8 cellular contexts compared by ENCODE assay signal in the genomic region with DNA sequence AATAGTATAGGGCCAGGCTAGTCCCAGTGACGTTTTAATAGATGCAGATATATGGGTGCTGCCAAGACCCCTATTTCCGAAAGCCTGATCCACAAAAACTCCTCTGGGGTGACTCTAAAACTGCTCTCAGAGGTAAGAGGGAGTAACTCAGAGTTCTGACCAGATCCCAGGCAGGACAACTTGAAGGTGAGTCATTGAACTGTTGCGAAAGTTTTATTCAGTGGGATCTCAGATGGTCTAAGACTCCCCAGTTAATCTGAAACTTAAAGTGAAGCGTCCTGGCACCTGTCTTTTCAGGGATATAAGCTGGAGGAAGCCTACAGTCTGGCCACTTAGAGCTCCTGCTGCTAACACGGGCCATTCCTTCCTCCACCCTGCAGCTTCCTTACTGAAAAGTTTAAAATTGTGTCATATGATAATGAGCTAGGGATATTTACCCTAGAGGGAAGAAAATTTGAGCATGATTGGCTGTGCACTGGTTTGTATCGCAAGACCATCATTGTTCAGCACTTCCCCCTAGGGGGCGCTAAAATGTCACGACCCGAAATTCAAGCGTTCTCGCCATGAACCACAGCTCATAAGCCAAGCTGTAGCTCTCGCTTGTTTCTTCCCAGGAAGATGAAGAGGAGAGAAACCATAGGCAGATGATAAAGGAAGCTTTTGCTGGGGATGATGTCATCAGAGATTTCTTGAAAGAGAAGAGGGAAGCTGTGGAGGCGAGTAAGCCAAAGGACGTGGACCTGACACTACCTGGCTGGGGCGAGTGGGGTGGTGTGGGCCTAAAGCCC. TPM values are rescaled to one million over a fixed set of nuclear protein-coding genes. Genes with fewer than 3 reads are reported as not detected.
DNase-seq lines count a peak whose midpoint lies in the region; ATAC-seq and TF ChIP-seq lines count a peak whose summit lies in the region.

No MANE protein-coding gene starts in this region.

- WGBS in suprapubic skin: 35% methylated on average over 15 of the region's 15 CpGs

- TF ChIP-seq CTCF in OCI-LY1 (IDR thresholded peaks at IDR 0.05; ENCODE audit: low read length) (peak; percentile 60), neural cell (IDR thresholded peaks at IDR 0.05; ENCODE audit: poor library complexity, severe bottlenecking) (peak; percentile 78), suprapubic skin (IDR thresholded peaks at IDR 0.05) (peak; percentile 18 to 39)

- H3K9me2 ChIP-seq in OCI-LY1 (ENCODE audit: low read depth, low read length) (no peaks in the 10 kb centered on the region), neural cell (ENCODE audit: insufficient read depth, low read length) (no peaks in the 10 kb centered on the region)

- H3K4me3 ChIP-seq in OCI-LY1 (ENCODE audit: low read depth, low read length, poor library complexity, severe bottlenecking): no peak overlapping the region
- H3K4me3 ChIP-seq in neural cell (ENCODE audit: low read length): no peak overlapping the region
- no peak overlapping the region for H3K4me3 ChIP-seq in suprapubic skin

- peak; percentile 77 for DNase-seq in ELR (ENCODE audit: low read depth)
- DNase-seq in activated T-cell treated with anti-CD3 and anti-CD28 coated beads, Interleukin-2, amount 50 U/mL, for 1 hour: peak; percentile 64
- peak; percentile 77 for DNase-seq in fibroblast of gingiva (ENCODE audit: low read depth)
- peak; percentile 77 to 87 for DNase-seq in suprapubic skin (ENCODE audit: low spot score in 2 of 2)

- no peak for TF ChIP-seq POLR2A in suprapubic skin (IDR thresholded peaks at IDR 0.05)

- TF ChIP-seq EP300 in neural cell (conservative IDR thresholded peaks at IDR 0.05; ENCODE audit: poor library complexity, severe bottlenecking) (no peak), suprapubic skin (IDR thresholded peaks at IDR 0.05) (no peak)

- H3K27me3 ChIP-seq in OCI-LY1 (ENCODE audit: insufficient read depth, low read length): no peaks in the 10 kb centered on the region
- H3K27me3 ChIP-seq in neural cell (ENCODE audit: insufficient read depth, low read depth, low read length): no peaks in the 10 kb centered on the region
- H3K27me3 ChIP-seq in suprapubic skin: no peaks in the 10 kb centered on the region

- no peak overlapping the region for H2AFZ ChIP-seq in OCI-LY1 (ENCODE audit: low read length)
- no peak overlapping the region for H2AFZ ChIP-seq in neural cell (ENCODE audit: low read depth, low read length)

- H3K36me3 ChIP-seq in OCI-LY1 (ENCODE audit: insufficient read depth, low read length) (peaks cover 69% of the 10 kb centered on the region), neural cell (ENCODE audit: insufficient read depth, low read length) (no peaks in the 10 kb centered on the region), suprapubic skin (peaks cover 27% of the 10 kb centered on the region)

- H3F3A ChIP-seq in OCI-LY1 (ENCODE audit: insufficient read depth, low read length): peaks cover 4% of the 10 kb centered on the region; the same call in 1 of the 2 replicates
- H3F3A ChIP-seq in neural cell (ENCODE audit: insufficient read depth, low read length, poor library complexity, severe bottlenecking): no peaks in the 10 kb centered on the region

- no peak overlapping the region for H3K9ac ChIP-seq in OCI-LY1 (ENCODE audit: low read length)
- no peak overlapping the region for H3K9ac ChIP-seq in neural cell (ENCODE audit: low read length)

- H3K9me3 ChIP-seq in OCI-LY1 (ENCODE audit: low read length) (no peaks in the 10 kb centered on the region), neural cell (ENCODE audit: low read length) (no peaks in the 10 kb centered on the region), suprapubic skin (no peaks in the 10 kb centered on the region)

- TF ChIP-seq RAD21 in neural cell (conservative IDR thresholded peaks at IDR 0.05): peak; percentile 84

- H4K20me1 ChIP-seq in OCI-LY1 (ENCODE audit: insufficient read depth, low read length) (no peaks in the 10 kb centered on the region), neural cell (ENCODE audit: insufficient read depth) (no peaks in the 10 kb centered on the region)

- H3K4me1 ChIP-seq in OCI-LY1 (ENCODE audit: insufficient read depth, low read length, severe bottlenecking) (no peaks in the 10 kb centered on the region), suprapubic skin (no peaks in the 10 kb centered on the region)

- H3K79me2 ChIP-seq in OCI-LY1 (ENCODE audit: insufficient read depth, low read length) (no peaks in the 10 kb centered on the region), neural cell (replicated peaks; ENCODE audit: insufficient read depth, low read length) (no peaks in the 10 kb centered on the region)

- ATAC-seq in HG03354 (IDR thresholded peaks at IDR 0.05; ENCODE audit: poor library complexity, severe bottlenecking, unreplicated experiment) (peak; percentile 68), GM18519 (IDR thresholded peaks at IDR 0.05; ENCODE audit: low FRiP score, unreplicated experiment) (no peak)

- H3K4me2 ChIP-seq in OCI-LY1 (ENCODE audit: low read length) (no peak overlapping the region), neural cell (ENCODE audit: low read length) (no peak overlapping the region)

- no peak overlapping the region for H3K27ac ChIP-seq in OCI-LY1 (ENCODE audit: low read depth, low read length, poor library complexity, severe bottlenecking)
- H3K27ac ChIP-seq in neural cell (ENCODE audit: low read length): no peak overlapping the region
- no peak overlapping the region for H3K27ac ChIP-seq in suprapubic skin

TF ChIP-seq in neural cell, 6 proteins besides CTCF, POLR2A, EP300 and RAD21:
- peak; percentile 78 for TF ChIP-seq SMC3 (conservative IDR thresholded peaks at IDR 0.05; ENCODE audit: poor library complexity)
- TF ChIP-seq MXI1 (conservative IDR thresholded peaks at IDR 0.05; ENCODE audit: poor library complexity, severe bottlenecking): no peak

RNA-seq across cellular contexts. Expression of a gene that starts 19.5 kb away (rescaled TPM):
- 9.3 and 10.5 TPM in 2 replicates for polyA plus RNA-seq in neural cell
- polyA minus RNA-seq in neural cell: 14.1 and 17.0 TPM in 2 replicates
- 10 to 100 TPM; 11.3 to 14.9 (median 12.2) TPM for total RNA-seq in suprapubic skin

RNA-seq across cellular contexts. Expression of a gene that starts 56.9 kb away (rescaled TPM):
- 1.0 and 1.1 TPM in 2 replicates for polyA plus RNA-seq in neural cell
- 3.7 and 5.1 TPM in 2 replicates for polyA minus RNA-seq in neural cell
- 10 to 100 TPM in 1 of 4 donors, 1 to 10 TPM in 3; 5.9 to 11.0 (median 7.9) TPM for total RNA-seq in suprapubic skin
